ENCODE assay signal across 1 cellular context in the genomic region with DNA sequence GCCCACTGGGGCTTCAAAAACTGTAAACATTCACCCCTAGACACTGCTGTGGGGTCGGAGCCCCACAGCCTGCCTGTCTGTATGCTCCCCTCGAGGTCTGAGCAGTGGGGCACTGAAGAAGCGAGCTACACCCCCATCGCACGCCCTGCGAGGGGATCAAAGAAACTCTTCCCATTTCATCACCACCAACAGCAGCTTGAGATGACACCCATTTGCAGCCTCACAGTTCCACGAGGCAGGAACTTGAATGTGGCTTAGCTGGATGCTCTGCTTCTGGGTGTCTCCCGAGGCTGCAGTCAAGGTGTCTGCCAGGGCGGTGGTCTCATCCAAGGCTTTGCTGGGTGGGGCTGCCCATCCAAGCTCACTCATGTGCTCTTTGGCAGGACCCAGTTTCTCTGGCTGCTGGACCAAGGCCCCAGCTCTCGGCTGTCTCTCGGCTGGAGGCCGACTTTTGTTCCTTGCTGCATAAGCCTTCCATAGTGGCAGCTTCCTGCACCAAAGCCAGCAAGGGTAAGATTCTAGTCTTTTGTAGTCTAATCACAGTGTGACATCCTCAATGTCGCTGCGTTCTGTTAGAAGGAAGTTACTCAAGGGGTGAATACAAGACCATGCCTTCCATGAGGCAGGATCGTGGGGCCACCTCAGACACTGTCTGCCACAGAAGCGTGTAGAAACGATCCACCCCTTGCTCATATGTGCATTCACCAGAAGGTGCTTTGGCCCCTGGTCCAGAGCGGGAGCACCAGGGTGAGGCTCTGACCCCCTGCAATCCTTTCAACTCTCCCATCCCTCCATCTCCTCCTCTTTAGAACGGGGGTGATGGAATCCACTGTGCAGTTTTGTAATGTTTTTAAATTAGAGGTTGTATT.
TF ChIP-seq lines count a peak whose summit lies in the region.

No MANE protein-coding gene starts in this region.

TF ChIP-seq in K562, 482 proteins besides CTCF, POLR2A, EP300 and RAD21 (continues in another document):
- TF ChIP-seq, protein P1, sequence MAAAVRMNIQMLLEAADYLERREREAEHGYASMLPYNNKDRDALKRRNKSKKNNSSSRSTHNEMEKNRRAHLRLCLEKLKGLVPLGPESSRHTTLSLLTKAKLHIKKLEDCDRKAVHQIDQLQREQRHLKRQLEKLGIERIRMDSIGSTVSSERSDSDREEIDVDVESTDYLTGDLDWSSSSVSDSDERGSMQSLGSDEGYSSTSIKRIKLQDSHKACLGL (CRISPR knock-in tag; IDR thresholded peaks at IDR 0.05; ENCODE audit: borderline replicate concordance, poor library complexity, severe bottlenecking) = no peak
- no peak for TF ChIP-seq L3MBTL2 (IDR thresholded peaks at IDR 0.05)
- no peak for TF ChIP-seq NR2C2 (CRISPR knock-in tag; IDR thresholded peaks at IDR 0.05)
- no peak for TF ChIP-seq NR2C2 (tag; IDR thresholded peaks at IDR 0.05)
- no peak for TF ChIP-seq ZKSCAN1 (IDR thresholded peaks at IDR 0.05; ENCODE audit: low read depth, low read length)
- 0 out of 2 replicates have a peak, but pooled peaks have one; percentile 67 for TF ChIP-seq MCM3 (IDR thresholded peaks at IDR 0.05)
- no peak for TF ChIP-seq JUN (IDR thresholded peaks at IDR 0.05; ENCODE audit: borderline replicate concordance, low read depth, low read length)
- no peak for TF ChIP-seq JUN (CRISPR knock-in tag; IDR thresholded peaks at IDR 0.05; ENCODE audit: borderline replicate concordance)
- no peak for TF ChIP-seq TAF15 (IDR thresholded peaks at IDR 0.05; ENCODE audit: low read depth, low read length)
- no peak for TF ChIP-seq HNRNPH1 (optimal IDR thresholded peaks at IDR 0.05; ENCODE audit: low read depth, low read length)
- no peak for TF ChIP-seq CHCHD3 (CRISPR knock-in tag; IDR thresholded peaks at IDR 0.05)
- peak; percentile 19; the same call in 1 of the 2 replicates for TF ChIP-seq RB1 (IDR thresholded peaks at IDR 0.05; ENCODE audit: low read depth)
- no peak for TF ChIP-seq USF2 (CRISPR knock-in tag; IDR thresholded peaks at IDR 0.05)
- no peak for TF ChIP-seq ZBTB11 (CRISPR knock-in tag; IDR thresholded peaks at IDR 0.05)
- no peak for TF ChIP-seq HNRNPK (IDR thresholded peaks at IDR 0.05; ENCODE audit: low read depth, low read length, poor library complexity, severe bottlenecking)
- TF ChIP-seq POLR2B (IDR thresholded peaks at IDR 0.05; ENCODE audit: low read depth, partially characterized antibody) = no peak
- TF ChIP-seq ASH1L (IDR thresholded peaks at IDR 0.05; ENCODE audit: borderline replicate concordance, low read depth, partially characterized antibody) = no peak
- no peak for TF ChIP-seq ILF3 (IDR thresholded peaks at IDR 0.05; ENCODE audit: borderline replicate concordance)
- 0 out of 2 replicates have a peak, but pooled peaks have one; percentile 79 for TF ChIP-seq NR1H2 (CRISPR knock-in tag; IDR thresholded peaks at IDR 0.05)
- TF ChIP-seq NFIC (IDR thresholded peaks at IDR 0.05) = no peak
- no peak for TF ChIP-seq ZNF146 (CRISPR knock-in tag; IDR thresholded peaks at IDR 0.05; ENCODE audit: unreplicated experiment)
- TF ChIP-seq FOSL1 (tag; conservative IDR thresholded peaks at IDR 0.05) = no peak
- TF ChIP-seq ARID4B (CRISPR knock-in tag; IDR thresholded peaks at IDR 0.05) = no peak
- no peak for TF ChIP-seq SAFB (IDR thresholded peaks at IDR 0.05; ENCODE audit: borderline replicate concordance, low read depth, low read length)
- no peak for TF ChIP-seq CLOCK (CRISPR knock-in tag; IDR thresholded peaks at IDR 0.05; ENCODE audit: borderline replicate concordance)
- no peak; the same call in 1 of the 2 replicates for TF ChIP-seq CBFB (CRISPR knock-in tag; IDR thresholded peaks at IDR 0.05)
- no peak for TF ChIP-seq HDAC3 (IDR thresholded peaks at IDR 0.05; ENCODE audit: borderline replicate concordance, partially characterized antibody)
- TF ChIP-seq ZNF24 (IDR thresholded peaks at IDR 0.05) = no peak
- TF ChIP-seq CEBPB (tag; IDR thresholded peaks at IDR 0.05) = no peak
- TF ChIP-seq, protein P2, sequence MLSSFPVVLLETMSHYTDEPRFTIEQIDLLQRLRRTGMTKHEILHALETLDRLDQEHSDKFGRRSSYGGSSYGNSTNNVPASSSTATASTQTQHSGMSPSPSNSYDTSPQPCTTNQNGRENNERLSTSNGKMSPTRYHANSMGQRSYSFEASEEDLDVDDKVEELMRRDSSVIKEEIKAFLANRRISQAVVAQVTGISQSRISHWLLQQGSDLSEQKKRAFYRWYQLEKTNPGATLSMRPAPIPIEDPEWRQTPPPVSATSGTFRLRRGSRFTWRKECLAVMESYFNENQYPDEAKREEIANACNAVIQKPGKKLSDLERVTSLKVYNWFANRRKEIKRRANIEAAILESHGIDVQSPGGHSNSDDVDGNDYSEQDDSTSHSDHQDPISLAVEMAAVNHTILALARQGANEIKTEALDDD (IDR thresholded peaks at IDR 0.05) = no peak
- no peak for TF ChIP-seq ESRRA (IDR thresholded peaks at IDR 0.05; ENCODE audit: borderline replicate concordance, low read depth)
- no peak for TF ChIP-seq RBFOX2 (IDR thresholded peaks at IDR 0.05; ENCODE audit: low read depth, low read length)
- TF ChIP-seq, protein P3, sequence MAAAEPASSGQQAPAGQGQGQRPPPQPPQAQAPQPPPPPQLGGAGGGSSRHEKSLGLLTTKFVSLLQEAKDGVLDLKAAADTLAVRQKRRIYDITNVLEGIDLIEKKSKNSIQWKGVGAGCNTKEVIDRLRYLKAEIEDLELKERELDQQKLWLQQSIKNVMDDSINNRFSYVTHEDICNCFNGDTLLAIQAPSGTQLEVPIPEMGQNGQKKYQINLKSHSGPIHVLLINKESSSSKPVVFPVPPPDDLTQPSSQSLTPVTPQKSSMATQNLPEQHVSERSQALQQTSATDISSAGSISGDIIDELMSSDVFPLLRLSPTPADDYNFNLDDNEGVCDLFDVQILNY (CRISPR knock-in tag; IDR thresholded peaks at IDR 0.05) = no peak
- TF ChIP-seq FOXP1 (CRISPR knock-in tag; IDR thresholded peaks at IDR 0.05) = no peak
- no peak for TF ChIP-seq NELFE (IDR thresholded peaks at IDR 0.05; ENCODE audit: insufficient read depth, insufficient read length)
- TF ChIP-seq ZFP1 (CRISPR knock-in tag; IDR thresholded peaks at IDR 0.05) = no peak
- TF ChIP-seq CBX2 (IDR thresholded peaks at IDR 0.05; ENCODE audit: insufficient read depth, low read length, poor library complexity, severe bottlenecking) = no peak
- TF ChIP-seq, protein P4, sequence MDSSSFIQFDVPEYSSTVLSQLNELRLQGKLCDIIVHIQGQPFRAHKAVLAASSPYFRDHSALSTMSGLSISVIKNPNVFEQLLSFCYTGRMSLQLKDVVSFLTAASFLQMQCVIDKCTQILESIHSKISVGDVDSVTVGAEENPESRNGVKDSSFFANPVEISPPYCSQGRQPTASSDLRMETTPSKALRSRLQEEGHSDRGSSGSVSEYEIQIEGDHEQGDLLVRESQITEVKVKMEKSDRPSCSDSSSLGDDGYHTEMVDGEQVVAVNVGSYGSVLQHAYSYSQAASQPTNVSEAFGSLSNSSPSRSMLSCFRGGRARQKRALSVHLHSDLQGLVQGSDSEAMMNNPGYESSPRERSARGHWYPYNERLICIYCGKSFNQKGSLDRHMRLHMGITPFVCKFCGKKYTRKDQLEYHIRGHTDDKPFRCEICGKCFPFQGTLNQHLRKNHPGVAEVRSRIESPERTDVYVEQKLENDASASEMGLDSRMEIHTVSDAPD (CRISPR knock-in tag; IDR thresholded peaks at IDR 0.05) = no peak
- peak; percentile 15 for TF ChIP-seq WHSC1 (IDR thresholded peaks at IDR 0.05; ENCODE audit: low read length)
- TF ChIP-seq ZNF431 (CRISPR knock-in tag; IDR thresholded peaks at IDR 0.05) = 0 out of 2 replicates have a peak, but pooled peaks have one; percentile 70
- no peak for TF ChIP-seq COPS2 (conservative IDR thresholded peaks at IDR 0.05)
- peak; percentile 61; the same call in 1 of the 2 replicates for TF ChIP-seq ZNF263 (CRISPR knock-in tag; IDR thresholded peaks at IDR 0.05; ENCODE audit: borderline replicate concordance)
- TF ChIP-seq HIVEP1 (CRISPR knock-in tag; IDR thresholded peaks at IDR 0.05) = no peak
- TF ChIP-seq NFE2 (IDR thresholded peaks at IDR 0.05; ENCODE audit: low read depth) = no peak
- TF ChIP-seq THRA (IDR thresholded peaks at IDR 0.05) = no peak
- TF ChIP-seq TEAD1 (CRISPR knock-in tag; IDR thresholded peaks at IDR 0.05) = no peak
